19 cellular contexts compared by ENCODE assay signal in genomic region chr4:137587796-137588195, GRCh38. TPM values are rescaled to one million over a fixed set of nuclear protein-coding genes. Genes with fewer than 3 reads are reported as not detected.
"Had no signal": no experiment of that assay in that cellular context is flagged by ENCODE, and none has a peak within 500 bp of the region (broad histone marks: within the 10 kb centered on the region; RNA-seq: fewer than 3 reads in every experiment).

No MANE protein-coding gene starts in this region.

- H3K27me3 ChIP-seq: ovary had no signal

- H3K27ac Mint-ChIP-seq: endodermal cell; immature natural killer cell; naive thymus-derived CD8-positive, alpha-beta T cell; progenitor cell of endocrine pancreas had no signal

- H3K36me3 ChIP-seq: ovary had no signal

- H3K27ac ChIP-seq: coronary artery, ovary had no signal

- H3K4me3 ChIP-seq: coronary artery, mucosa of descending colon, ovary had no signal

- DNase-seq: effector CD4-positive, alpha-beta T cell; endodermal cell; erythroblast; immature natural killer cell; mammary epithelial cell; mucosa of descending colon; naive thymus-derived CD8-positive, alpha-beta T cell; nucleus accumbens; ovary; right cardiac atrium; small intestine; stimulated activated CD4-positive, alpha-beta T cell treated with anti-CD3 and anti-CD28 coated beads, Interleukin-12 subunit alpha, Interleukin-12 subunit beta, amount 100 ng/mL, for 4 hours; stimulated activated naive CD4-positive, alpha-beta T cell treated with Interleukin-2 at 50 U/mL for 16 hours; trophoblast cell had no signal

- H3K36me3 Mint-ChIP-seq: immature natural killer cell; naive thymus-derived CD8-positive, alpha-beta T cell had no signal

- FAIRE-seq: endothelial cell of umbilical vein, small intestine had no signal

- H3K4me1 Mint-ChIP-seq: endodermal cell; immature natural killer cell; naive thymus-derived CD8-positive, alpha-beta T cell had no signal

- H3K9me3 Mint-ChIP-seq: endodermal cell, neural crest cell had no signal

- H3K9me3 ChIP-seq: mucosa of descending colon, ovary had no signal

- H3K4me3 Mint-ChIP-seq: endodermal cell; immature natural killer cell; naive thymus-derived CD8-positive, alpha-beta T cell; neural crest cell had no signal

- H3K27me3 Mint-ChIP-seq: naive thymus-derived CD8-positive, alpha-beta T cell; progenitor cell of endocrine pancreas had no signal

- ATAC-seq: left lobe of liver; mucosa of descending colon; naive thymus-derived CD8-positive, alpha-beta T cell; right cardiac atrium had no signal

RNA-seq across cellular contexts. Expression of gene PCDH18, which starts 55.5 kb away (rescaled TPM):
- total RNA-seq: naive thymus-derived CD8-positive, alpha-beta T cell had no signal
- polyA plus RNA-seq: immature natural killer cell had no signal
